Comparison of ENCODE assay signal across 2 cellular contexts in genomic region chr4:112118742-112119357, GRCh38.
TF ChIP-seq lines count a peak whose summit lies in the region.

No MANE protein-coding gene starts in this region.

TF ChIP-seq in HepG2, 621 proteins besides CTCF, POLR2A, EP300 and RAD21:
- 0 out of 2 replicates have a peak, but pooled peaks have one; percentile 57 for TF ChIP-seq PCBP1 (IDR thresholded peaks at IDR 0.05; ENCODE audit: borderline replicate concordance, low read depth, low read length)
- TF ChIP-seq HNRNPK (IDR thresholded peaks at IDR 0.05; ENCODE audit: low read depth, low read length, poor library complexity, severe bottlenecking) = peak; percentile 93
- TF ChIP-seq, protein P1, sequence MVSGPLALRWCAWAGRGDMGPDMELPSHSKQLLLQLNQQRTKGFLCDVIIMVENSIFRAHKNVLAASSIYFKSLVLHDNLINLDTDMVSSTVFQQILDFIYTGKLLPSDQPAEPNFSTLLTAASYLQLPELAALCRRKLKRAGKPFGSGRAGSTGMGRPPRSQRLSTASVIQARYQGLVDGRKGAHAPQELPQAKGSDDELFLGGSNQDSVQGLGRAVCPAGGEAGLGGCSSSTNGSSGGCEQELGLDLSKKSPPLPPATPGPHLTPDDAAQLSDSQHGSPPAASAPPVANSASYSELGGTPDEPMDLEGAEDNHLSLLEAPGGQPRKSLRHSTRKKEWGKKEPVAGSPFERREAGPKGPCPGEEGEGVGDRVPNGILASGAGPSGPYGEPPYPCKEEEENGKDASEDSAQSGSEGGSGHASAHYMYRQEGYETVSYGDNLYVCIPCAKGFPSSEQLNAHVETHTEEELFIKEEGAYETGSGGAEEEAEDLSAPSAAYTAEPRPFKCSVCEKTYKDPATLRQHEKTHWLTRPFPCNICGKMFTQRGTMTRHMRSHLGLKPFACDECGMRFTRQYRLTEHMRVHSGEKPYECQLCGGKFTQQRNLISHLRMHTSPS (CRISPR knock-in tag; IDR thresholded peaks at IDR 0.05; ENCODE audit: low read depth) = no peak
- TF ChIP-seq KLF9 (CRISPR knock-in tag; IDR thresholded peaks at IDR 0.05; ENCODE audit: low read depth) = no peak
- TF ChIP-seq RBFOX2 (IDR thresholded peaks at IDR 0.05; ENCODE audit: low read depth, low read length) = no peak
- TF ChIP-seq, protein P2, sequence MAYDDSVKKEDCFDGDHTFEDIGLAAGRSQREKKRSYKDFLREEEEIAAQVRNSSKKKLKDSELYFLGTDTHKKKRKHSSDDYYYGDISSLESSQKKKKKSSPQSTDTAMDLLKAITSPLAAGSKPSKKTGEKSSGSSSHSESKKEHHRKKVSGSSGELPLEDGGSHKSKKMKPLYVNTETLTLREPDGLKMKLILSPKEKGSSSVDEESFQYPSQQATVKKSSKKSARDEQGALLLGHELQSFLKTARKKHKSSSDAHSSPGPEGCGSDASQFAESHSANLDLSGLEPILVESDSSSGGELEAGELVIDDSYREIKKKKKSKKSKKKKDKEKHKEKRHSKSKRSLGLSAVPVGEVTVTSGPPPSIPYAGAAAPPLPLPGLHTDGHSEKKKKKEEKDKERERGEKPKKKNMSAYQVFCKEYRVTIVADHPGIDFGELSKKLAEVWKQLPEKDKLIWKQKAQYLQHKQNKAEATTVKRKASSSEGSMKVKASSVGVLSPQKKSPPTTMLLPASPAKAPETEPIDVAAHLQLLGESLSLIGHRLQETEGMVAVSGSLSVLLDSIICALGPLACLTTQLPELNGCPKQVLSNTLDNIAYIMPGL (CRISPR knock-in tag; IDR thresholded peaks at IDR 0.05; ENCODE audit: borderline replicate concordance in 1 of 2, low read depth in 1 of 2) = no peak

TF ChIP-seq in SK-N-SH, 30 proteins besides CTCF, POLR2A, EP300 and RAD21:
- TF ChIP-seq PBX3 (IDR thresholded peaks at IDR 0.05) (no peak), USF2 (IDR thresholded peaks at IDR 0.05; ENCODE audit: borderline replicate concordance, low read depth, low read length) (no peak), EZH2phosphoT487 (IDR thresholded peaks at IDR 0.05; ENCODE audit: borderline replicate concordance, low read depth) (no peak), MAX (IDR thresholded peaks at IDR 0.05; ENCODE audit: low read depth) (no peak), GATA2 (CRISPR knock-in tag; IDR thresholded peaks at IDR 0.05) (no peak), FOSL2 (IDR thresholded peaks at IDR 0.05; ENCODE audit: borderline replicate concordance, low read depth) (no peak), GABPA (IDR thresholded peaks at IDR 0.05; ENCODE audit: low read depth) (no peak), RCOR1 (IDR thresholded peaks at IDR 0.05; ENCODE audit: low read length) (no peak), CHD2 (IDR thresholded peaks at IDR 0.05; ENCODE audit: low read length, partially characterized antibody) (no peak), TCF12 (IDR thresholded peaks at IDR 0.05) (no peak)
- TF ChIP-seq, protein P3, sequence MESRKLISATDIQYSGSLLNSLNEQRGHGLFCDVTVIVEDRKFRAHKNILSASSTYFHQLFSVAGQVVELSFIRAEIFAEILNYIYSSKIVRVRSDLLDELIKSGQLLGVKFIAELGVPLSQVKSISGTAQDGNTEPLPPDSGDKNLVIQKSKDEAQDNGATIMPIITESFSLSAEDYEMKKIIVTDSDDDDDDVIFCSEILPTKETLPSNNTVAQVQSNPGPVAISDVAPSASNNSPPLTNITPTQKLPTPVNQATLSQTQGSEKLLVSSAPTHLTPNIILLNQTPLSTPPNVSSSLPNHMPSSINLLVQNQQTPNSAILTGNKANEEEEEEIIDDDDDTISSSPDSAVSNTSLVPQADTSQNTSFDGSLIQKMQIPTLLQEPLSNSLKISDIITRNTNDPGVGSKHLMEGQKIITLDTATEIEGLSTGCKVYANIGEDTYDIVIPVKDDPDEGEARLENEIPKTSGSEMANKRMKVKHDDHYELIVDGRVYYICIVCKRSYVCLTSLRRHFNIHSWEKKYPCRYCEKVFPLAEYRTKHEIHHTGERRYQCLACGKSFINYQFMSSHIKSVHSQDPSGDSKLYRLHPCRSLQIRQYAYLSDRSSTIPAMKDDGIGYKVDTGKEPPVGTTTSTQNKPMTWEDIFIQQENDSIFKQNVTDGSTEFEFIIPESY (IDR thresholded peaks at IDR 0.05; ENCODE audit: borderline replicate concordance, low read depth) = no peak
- TF ChIP-seq, protein P4, sequence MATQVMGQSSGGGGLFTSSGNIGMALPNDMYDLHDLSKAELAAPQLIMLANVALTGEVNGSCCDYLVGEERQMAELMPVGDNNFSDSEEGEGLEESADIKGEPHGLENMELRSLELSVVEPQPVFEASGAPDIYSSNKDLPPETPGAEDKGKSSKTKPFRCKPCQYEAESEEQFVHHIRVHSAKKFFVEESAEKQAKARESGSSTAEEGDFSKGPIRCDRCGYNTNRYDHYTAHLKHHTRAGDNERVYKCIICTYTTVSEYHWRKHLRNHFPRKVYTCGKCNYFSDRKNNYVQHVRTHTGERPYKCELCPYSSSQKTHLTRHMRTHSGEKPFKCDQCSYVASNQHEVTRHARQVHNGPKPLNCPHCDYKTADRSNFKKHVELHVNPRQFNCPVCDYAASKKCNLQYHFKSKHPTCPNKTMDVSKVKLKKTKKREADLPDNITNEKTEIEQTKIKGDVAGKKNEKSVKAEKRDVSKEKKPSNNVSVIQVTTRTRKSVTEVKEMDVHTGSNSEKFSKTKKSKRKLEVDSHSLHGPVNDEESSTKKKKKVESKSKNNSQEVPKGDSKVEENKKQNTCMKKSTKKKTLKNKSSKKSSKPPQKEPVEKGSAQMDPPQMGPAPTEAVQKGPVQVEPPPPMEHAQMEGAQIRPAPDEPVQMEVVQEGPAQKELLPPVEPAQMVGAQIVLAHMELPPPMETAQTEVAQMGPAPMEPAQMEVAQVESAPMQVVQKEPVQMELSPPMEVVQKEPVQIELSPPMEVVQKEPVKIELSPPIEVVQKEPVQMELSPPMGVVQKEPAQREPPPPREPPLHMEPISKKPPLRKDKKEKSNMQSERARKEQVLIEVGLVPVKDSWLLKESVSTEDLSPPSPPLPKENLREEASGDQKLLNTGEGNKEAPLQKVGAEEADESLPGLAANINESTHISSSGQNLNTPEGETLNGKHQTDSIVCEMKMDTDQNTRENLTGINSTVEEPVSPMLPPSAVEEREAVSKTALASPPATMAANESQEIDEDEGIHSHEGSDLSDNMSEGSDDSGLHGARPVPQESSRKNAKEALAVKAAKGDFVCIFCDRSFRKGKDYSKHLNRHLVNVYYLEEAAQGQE (IDR thresholded peaks at IDR 0.05; ENCODE audit: low read depth, low read length) = no peak
- TF ChIP-seq, protein P5, sequence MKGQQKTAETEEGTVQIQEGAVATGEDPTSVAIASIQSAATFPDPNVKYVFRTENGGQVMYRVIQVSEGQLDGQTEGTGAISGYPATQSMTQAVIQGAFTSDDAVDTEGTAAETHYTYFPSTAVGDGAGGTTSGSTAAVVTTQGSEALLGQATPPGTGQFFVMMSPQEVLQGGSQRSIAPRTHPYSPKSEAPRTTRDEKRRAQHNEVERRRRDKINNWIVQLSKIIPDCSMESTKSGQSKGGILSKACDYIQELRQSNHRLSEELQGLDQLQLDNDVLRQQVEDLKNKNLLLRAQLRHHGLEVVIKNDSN (IDR thresholded peaks at IDR 0.05; ENCODE audit: borderline replicate concordance, low read depth) = no peak
